ENCODE assay signal across 28 cellular contexts in the genomic region with DNA sequence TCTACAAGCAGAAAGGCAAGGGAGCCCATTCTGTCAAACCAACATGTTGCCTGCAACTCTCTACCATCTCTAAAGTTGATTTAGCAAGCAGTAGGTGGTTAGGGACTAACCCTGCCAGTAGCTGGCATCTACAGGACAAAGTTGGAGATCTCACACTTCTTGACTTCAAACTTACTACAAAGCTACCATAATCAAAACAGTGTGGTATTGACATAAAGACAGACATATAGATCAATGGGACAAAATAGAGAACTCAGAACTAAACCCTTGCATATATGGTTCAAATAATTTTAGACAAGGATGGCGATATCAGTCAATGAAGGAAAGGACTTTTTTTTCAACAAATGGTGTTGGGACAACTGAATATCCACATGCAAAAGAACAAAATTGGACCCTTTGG.
"Had no signal": no experiment of that assay in that cellular context is flagged by ENCODE, and none has a peak within 500 bp of the region (broad histone marks: within the 10 kb centered on the region; RNA-seq: fewer than 3 reads in every experiment).

No MANE protein-coding gene starts in this region.

- H3K4me1 Mint-ChIP-seq: brain had no signal

- H3K4me3 Mint-ChIP-seq: activated CD4-positive, alpha-beta memory T cell treated with anti-CD3 and anti-CD28 coated beads, Interleukin-2, amount 10 ng/mL, durations not matched to agents 7 days and 5 days; activated CD4-positive, alpha-beta T cell treated with anti-CD3 and anti-CD28 coated beads for 36 hours; activated CD4-positive, alpha-beta T cell treated with anti-CD3 and anti-CD28 coated beads, Interleukin-2, amount 10 ng/mL, durations not matched to agents 24 days and 14 days; activated naive CD4-positive, alpha-beta T cell treated with anti-CD3 and anti-CD28 coated beads, Interleukin-2, amount 10 ng/mL, durations not matched to agents 7 days and 5 days; activated naive CD8-positive, alpha-beta T cell treated with anti-CD3 and anti-CD28 coated beads, Interleukin-2, amount 10 ng/mL, durations not matched to agents 7 days and 5 days; activated T-cell treated with anti-CD3 and anti-CD28 coated beads, Interleukin-2, amount 50 U/mL, for 24 hours; activated T-cell treated with anti-CD3 and anti-CD28 coated beads, Interleukin-2, amount 50 U/mL, for 72 hours; brain; effector memory CD8-positive, alpha-beta T cell had no signal

- H3K27ac Mint-ChIP-seq: activated CD4-positive, alpha-beta memory T cell treated with anti-CD3 and anti-CD28 coated beads, Interleukin-2, amount 10 ng/mL, durations not matched to agents 7 days and 5 days; activated CD4-positive, alpha-beta T cell treated with anti-CD3 and anti-CD28 coated beads for 36 hours; activated CD4-positive, alpha-beta T cell treated with anti-CD3 and anti-CD28 coated beads, Interleukin-2, amount 10 ng/mL, durations not matched to agents 24 days and 14 days; activated naive CD4-positive, alpha-beta T cell treated with anti-CD3 and anti-CD28 coated beads, Interleukin-2, amount 10 ng/mL, durations not matched to agents 7 days and 5 days; activated naive CD4-positive, alpha-beta T cell treated with anti-CD3 and anti-CD28 coated beads, Interleukin-2, amount 50 U/mL, for 72 hours; activated naive CD8-positive, alpha-beta T cell treated with anti-CD3 and anti-CD28 coated beads, Interleukin-2, amount 10 ng/mL, durations not matched to agents 7 days and 5 days; activated T-cell treated with anti-CD3 and anti-CD28 coated beads, Interleukin-2, amount 50 U/mL, for 24 hours; activated T-cell treated with anti-CD3 and anti-CD28 coated beads, Interleukin-2, amount 50 U/mL, for 72 hours; brain; effector memory CD8-positive, alpha-beta T cell had no signal

- DNase-seq: activated CD4-positive, alpha-beta memory T cell treated with anti-CD3 and anti-CD28 coated beads, Interleukin-2, amount 10 ng/mL, durations not matched to agents 7 days and 5 days; activated CD4-positive, alpha-beta T cell treated with anti-CD3 and anti-CD28 coated beads for 36 hours; activated CD4-positive, alpha-beta T cell treated with anti-CD3 and anti-CD28 coated beads, Interleukin-2, amount 10 ng/mL, durations not matched to agents 24 days and 14 days; activated CD4-positive, CD25-positive, alpha-beta regulatory T cell; activated CD4-positive, CD25-positive, alpha-beta regulatory T cell treated with anti-CD3 and anti-CD28 coated beads, Interleukin-2, amount 50 U/mL, for 72 hours; activated CD8-positive, alpha-beta memory T cell treated with anti-CD3 and anti-CD28 coated beads, Interleukin-2, amount 50 U/mL, for 48 hours; activated gamma-delta T cell; activated naive CD4-positive, alpha-beta T cell; activated naive CD4-positive, alpha-beta T cell treated with anti-CD3 and anti-CD28 coated beads, Interleukin-2, amount 10 ng/mL, durations not matched to agents 7 days and 5 days; activated naive CD8-positive, alpha-beta T cell treated with anti-CD3 and anti-CD28 coated beads, Interleukin-2, amount 10 ng/mL, durations not matched to agents 7 days and 5 days; activated T-cell treated with anti-CD3 and anti-CD28 coated beads for 4 hours; activated T-cell treated with anti-CD3 and anti-CD28 coated beads, Interleukin-2, amount 50 U/mL, for 24 hours; activated T-cell treated with anti-CD3 and anti-CD28 coated beads, Interleukin-2, amount 50 U/mL, for 72 hours; central memory CD4-positive, alpha-beta T cell; cerebellar nuclear complex; colonic mucosa; dorsolateral prefrontal cortex; effector memory CD8-positive, alpha-beta T cell; erythroblast; foreskin keratinocyte; gastrocnemius medialis; T-helper 2 cell had no signal

- H3K36me3 ChIP-seq: ascending aorta, breast epithelium, cardiac muscle cell, colonic mucosa, esophagus muscularis mucosa, gastrocnemius medialis had no signal

- H3K27me3 Mint-ChIP-seq: activated CD4-positive, alpha-beta T cell treated with anti-CD3 and anti-CD28 coated beads for 36 hours; activated naive CD8-positive, alpha-beta T cell treated with anti-CD3 and anti-CD28 coated beads, Interleukin-2, amount 10 ng/mL, durations not matched to agents 7 days and 5 days; activated T-cell treated with anti-CD3 and anti-CD28 coated beads, Interleukin-2, amount 50 U/mL, for 24 hours; effector memory CD8-positive, alpha-beta T cell had no signal

- H3K36me3 Mint-ChIP-seq: activated naive CD4-positive, alpha-beta T cell treated with anti-CD3 and anti-CD28 coated beads, Interleukin-2, amount 10 ng/mL, durations not matched to agents 7 days and 5 days; brain had no signal

- H3K27ac ChIP-seq: ascending aorta, breast epithelium, cardiac muscle cell, colonic mucosa, dorsolateral prefrontal cortex, esophagus muscularis mucosa, foreskin keratinocyte, gastrocnemius medialis had no signal

- H3K4me3 ChIP-seq: ascending aorta, breast epithelium, cardiac muscle cell, colonic mucosa, dorsolateral prefrontal cortex, esophagus muscularis mucosa, gastrocnemius medialis had no signal

- ATAC-seq: activated CD4-positive, alpha-beta T cell treated with anti-CD3 and anti-CD28 coated beads for 36 hours; activated naive CD4-positive, alpha-beta T cell treated with anti-CD3 and anti-CD28 coated beads, Interleukin-2, amount 50 U/mL, for 72 hours; activated T-cell treated with anti-CD3 and anti-CD28 coated beads, Interleukin-2, amount 50 U/mL, for 72 hours; effector memory CD8-positive, alpha-beta T cell; foreskin keratinocyte; gastrocnemius medialis had no signal

- H3K9me3 ChIP-seq: ascending aorta, colonic mucosa had no signal

- H3K4me1 ChIP-seq: ascending aorta, breast epithelium, colonic mucosa, esophagus muscularis mucosa, foreskin keratinocyte, gastrocnemius medialis had no signal

- H3K9me3 Mint-ChIP-seq: activated T-cell treated with anti-CD3 and anti-CD28 coated beads, Interleukin-2, amount 50 U/mL, for 24 hours had no signal

- H3K27me3 ChIP-seq: ascending aorta, breast epithelium, cardiac muscle cell, colonic mucosa, dorsolateral prefrontal cortex, esophagus muscularis mucosa, foreskin keratinocyte, gastrocnemius medialis had no signal
